ENCODE assay signal across 17 cellular contexts in the genomic region with DNA sequence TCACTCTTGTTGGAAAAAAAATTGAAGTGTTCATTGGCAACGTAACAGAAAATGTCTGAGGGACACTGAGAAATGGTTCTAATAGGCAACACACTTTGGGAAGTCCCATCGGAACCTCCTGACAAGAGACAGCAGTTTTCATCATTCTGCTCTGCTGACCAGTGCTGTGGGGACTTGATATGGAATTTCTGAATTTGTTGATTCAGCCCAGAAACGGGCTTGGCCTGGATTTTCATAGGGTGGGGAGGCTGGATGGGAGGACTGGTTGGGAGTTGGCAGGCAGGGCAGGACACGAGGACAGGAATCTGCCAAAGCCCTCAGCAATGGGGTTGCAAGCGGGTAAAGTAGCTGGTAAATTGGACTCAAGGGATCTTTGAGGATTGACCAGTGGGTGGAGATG.
"Had no signal": no experiment of that assay in that cellular context is flagged by ENCODE, and none has a peak within 500 bp of the region (broad histone marks: within the 10 kb centered on the region; RNA-seq: fewer than 3 reads in every experiment).

No MANE protein-coding gene starts in this region.

- H3K4me1 Mint-ChIP-seq: immature natural killer cell; natural killer cell; stimulated activated naive B cell treated with anti-CD40 and anti-IgM and Interleukin-4, amounts not matched to agents 10 μg/mL and 1 μg/mL and 100 μg/mL, for 72 hours had no signal

- H3K36me3 Mint-ChIP-seq: immature natural killer cell; natural killer cell; stimulated activated naive B cell treated with anti-CD40 and anti-IgM and Interleukin-4, amounts not matched to agents 10 μg/mL and 1 μg/mL and 100 μg/mL, for 72 hours had no signal

- ATAC-seq: esophagus mucosa; gastrocnemius medialis; left colon; natural killer cell; stimulated activated naive B cell treated with anti-CD40 and anti-IgM and Interleukin-4, amounts not matched to agents 10 μg/mL and 1 μg/mL and 100 μg/mL, for 72 hours; stimulated activated naive CD8-positive, alpha-beta T cell treated with anti-CD3 and anti-CD28 coated beads, Interleukin-15, amount 100 ng/mL, for 72 hours; upper lobe of right lung had no signal

- H3K9me3 Mint-ChIP-seq: immature natural killer cell; natural killer cell; stimulated activated naive B cell treated with anti-CD40 and anti-IgM and Interleukin-4, amounts not matched to agents 10 μg/mL and 1 μg/mL and 100 μg/mL, for 72 hours; stimulated activated naive CD8-positive, alpha-beta T cell treated with anti-CD3 and anti-CD28 coated beads, Interleukin-15, amount 100 ng/mL, for 72 hours had no signal

- DNase-seq: effector memory CD4-positive, alpha-beta T cell; gastrocnemius medialis; immature natural killer cell; kidney; left colon; mammary epithelial cell; natural killer cell; occipital lobe; retina; sigmoid colon; stimulated activated CD4-positive, alpha-beta T cell treated with anti-CD3 and anti-CD28 coated beads, Interleukin-2, amount 100 ng/mL, for 24 hours; stimulated activated CD4-positive, alpha-beta T cell treated with anti-CD3 and anti-CD28 coated beads, Interleukin-4, amount 100 ng/mL, for 4 hours; stimulated activated naive B cell treated with anti-CD40 and anti-IgM and Interleukin-4, amounts not matched to agents 10 μg/mL and 1 μg/mL and 100 μg/mL, for 72 hours; stimulated activated naive CD8-positive, alpha-beta T cell treated with anti-CD3 and anti-CD28 coated beads, Interleukin-15, amount 100 ng/mL, for 72 hours; testis; upper lobe of right lung had no signal

- H3K27ac Mint-ChIP-seq: immature natural killer cell; natural killer cell; stimulated activated naive B cell treated with anti-CD40 and anti-IgM and Interleukin-4, amounts not matched to agents 10 μg/mL and 1 μg/mL and 100 μg/mL, for 72 hours; stimulated activated naive CD8-positive, alpha-beta T cell treated with anti-CD3 and anti-CD28 coated beads, Interleukin-15, amount 100 ng/mL, for 72 hours had no signal

- H3K4me3 Mint-ChIP-seq: immature natural killer cell; natural killer cell; stimulated activated naive B cell treated with anti-CD40 and anti-IgM and Interleukin-4, amounts not matched to agents 10 μg/mL and 1 μg/mL and 100 μg/mL, for 72 hours; stimulated activated naive CD8-positive, alpha-beta T cell treated with anti-CD3 and anti-CD28 coated beads, Interleukin-15, amount 100 ng/mL, for 72 hours had no signal
